Comparison of ENCODE assay signal across 14 cellular contexts in the genomic region with DNA sequence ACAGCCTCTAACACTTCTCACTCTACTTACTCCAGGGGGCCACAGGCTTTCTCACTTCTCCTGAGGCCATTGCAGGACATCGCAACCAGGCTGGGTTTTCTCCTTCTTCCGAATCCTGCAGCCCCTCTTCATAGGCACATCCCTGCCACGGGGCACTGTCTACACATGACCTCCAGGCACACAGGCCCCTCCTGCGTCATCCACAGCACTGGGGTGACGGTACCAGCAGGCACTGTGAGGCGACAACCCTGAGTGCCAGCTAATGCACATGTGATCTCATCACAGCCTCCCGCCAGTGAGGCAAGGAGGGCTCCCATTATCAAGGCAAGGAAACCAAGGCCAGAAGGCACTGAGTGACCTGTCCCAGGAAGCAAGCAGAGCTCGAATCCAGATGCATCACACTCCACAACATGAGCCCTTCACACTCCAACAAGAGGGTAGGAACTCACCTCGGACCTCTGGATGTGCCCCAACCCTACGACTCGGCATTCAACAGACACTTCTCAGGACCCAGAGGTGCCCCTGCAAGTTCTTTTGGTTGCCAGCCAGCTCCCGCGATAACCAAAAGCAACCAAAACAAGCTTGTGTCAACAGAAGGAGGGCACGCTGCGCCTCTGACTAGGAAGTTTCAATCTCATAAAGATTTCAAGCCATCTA. TPM values are rescaled to one million over a fixed set of nuclear protein-coding genes. Genes with fewer than 3 reads are reported as not detected.
A peak's percentile ranks its signal among the peaks of the same experiment; 100 is the strongest.
DNase-seq lines count a peak whose midpoint lies in the region; ATAC-seq and TF ChIP-seq lines count a peak whose summit lies in the region.
"Had no signal": no experiment of that assay in that cellular context is flagged by ENCODE, and none has a peak within 500 bp of the region (broad histone marks: within the 10 kb centered on the region; RNA-seq: fewer than 3 reads in every experiment).

No MANE protein-coding gene starts in this region.

- H3K27ac ChIP-seq in esophagus squamous epithelium (peak overlapping the region; percentile 21 to 77 (median 66)), psoas muscle (peak overlapping the region; percentile 65), GM23248 (no peak overlapping the region), brain microvascular endothelial cell (no peak overlapping the region)

- intact Hi-C loops in Calu3 (cut with micrococcal nuclease; ENCODE audit: unreplicated experiment) = no loop called here
- intact Hi-C loops in esophagus squamous epithelium (cut with DNase I) = no loop called here
- intact Hi-C loops in psoas muscle (cut with DNase I) = no loop called here

- ATAC-seq in psoas muscle (peak in 2 of 4 donors; percentile 12), HG03354 (IDR thresholded peaks at IDR 0.05; ENCODE audit: poor library complexity, severe bottlenecking, unreplicated experiment) (no peak)
- ATAC-seq: activated CD8-positive, alpha-beta T cell treated with anti-CD3 and anti-CD28 coated beads, Interleukin-2, amount 10 ng/mL, durations not matched to agents 7 days and 5 days; activated naive CD8-positive, alpha-beta T cell treated with anti-CD3 and anti-CD28 coated beads, Interleukin-2, amount 50 U/mL, for 24 hours; stimulated activated memory B cell treated with anti-CD40 and anti-IgM and Interleukin-4, amounts not matched to agents 10 μg/mL and 1 μg/mL and 100 μg/mL, for 72 hours; T-cell had no signal

- 73 to 80% methylated on average over 9 to 10 of the region's 15 CpGs for WGBS in esophagus squamous epithelium, 2 donors
- WGBS in psoas muscle, 3 donors = 85 to 95% (median 88%) methylated on average over 15 of the region's 15 CpGs
- 64 to 70% methylated on average over 15 of the region's 15 CpGs for WGBS in GM23248 (ENCODE audit: low coverage in 1 of 2, low lambda C conversion rate in 2 of 2, missing lambda C conversion rate in 2 of 2), 2 experiments

- no peak for TF ChIP-seq POLR2A in esophagus squamous epithelium (IDR thresholded peaks at IDR 0.05)

- in situ Hi-C loops in GM23248 (cut with MboI) = no loop called here
- in situ Hi-C loops in brain microvascular endothelial cell (cut with HindIII; ENCODE audit: low pct_ligation_motif_present, low sequenced_read_pairs) = no loop called here

- no peak for TF ChIP-seq CTCF in Calu3 (IDR thresholded peaks at IDR 0.05; ENCODE audit: unreplicated experiment)
- no peak for TF ChIP-seq CTCF in esophagus squamous epithelium (IDR thresholded peaks at IDR 0.05)
- TF ChIP-seq CTCF in psoas muscle (IDR thresholded peaks at IDR 0.05) = no peak
- no peak for TF ChIP-seq CTCF in brain microvascular endothelial cell (IDR thresholded peaks at IDR 0.05; ENCODE audit: low read depth, low read length, missing control alignments)

- CTCF ChIA-PET in Calu3 (lab: Charles Lee) = no interaction called here

- peaks cover 3% of the 10 kb centered on the region for H3K9me3 Mint-ChIP-seq in Calu3 (ENCODE audit: low read depth, unreplicated experiment)

- H4K20me1 ChIP-seq in GM23248 (ENCODE audit: insufficient read depth) = no peaks in the 10 kb centered on the region

- peak overlapping the region; percentile 20 for H3K27ac Mint-ChIP-seq in Calu3 (ENCODE audit: unreplicated experiment)
- H3K27ac Mint-ChIP-seq: activated CD8-positive, alpha-beta T cell treated with anti-CD3 and anti-CD28 coated beads, Interleukin-2, amount 10 ng/mL, durations not matched to agents 7 days and 5 days; activated naive CD8-positive, alpha-beta T cell treated with anti-CD3 and anti-CD28 coated beads, Interleukin-2, amount 50 U/mL, for 24 hours; IgD-negative memory B cell; stimulated activated memory B cell treated with anti-CD40 and anti-IgM and Interleukin-4, amounts not matched to agents 10 μg/mL and 1 μg/mL and 100 μg/mL, for 72 hours; T-cell had no signal

- no peak overlapping the region for H3K9ac ChIP-seq in GM23248

- H3K4me3 ChIP-seq in esophagus squamous epithelium (no peak overlapping the region), psoas muscle (no peak overlapping the region), GM23248 (no peak overlapping the region), brain microvascular endothelial cell (ENCODE audit: low read depth, low read length) (no peak overlapping the region)

- peak overlapping the region; percentile 47 for H3K4me3 Mint-ChIP-seq in Calu3 (ENCODE audit: low read depth, unreplicated experiment)
- H3K4me3 Mint-ChIP-seq: activated CD8-positive, alpha-beta T cell treated with anti-CD3 and anti-CD28 coated beads, Interleukin-2, amount 10 ng/mL, durations not matched to agents 7 days and 5 days; activated naive CD8-positive, alpha-beta T cell treated with anti-CD3 and anti-CD28 coated beads, Interleukin-2, amount 50 U/mL, for 24 hours; IgD-negative memory B cell; stimulated activated memory B cell treated with anti-CD40 and anti-IgM and Interleukin-4, amounts not matched to agents 10 μg/mL and 1 μg/mL and 100 μg/mL, for 72 hours; T-cell had no signal

- no peaks in the 10 kb centered on the region for H3K79me2 ChIP-seq in GM23248 (ENCODE audit: insufficient read depth)

- peaks cover 24% of the 10 kb centered on the region for H3K4me1 Mint-ChIP-seq in Calu3 (ENCODE audit: low read depth, unreplicated experiment)
- H3K4me1 Mint-ChIP-seq: IgD-negative memory B cell; stimulated activated memory B cell treated with anti-CD40 and anti-IgM and Interleukin-4, amounts not matched to agents 10 μg/mL and 1 μg/mL and 100 μg/mL, for 72 hours had no signal

- no peaks in the 10 kb centered on the region for H3K9me2 ChIP-seq in GM23248 (ENCODE audit: insufficient read depth)

- no peaks in the 10 kb centered on the region for H3F3A ChIP-seq in GM23248 (ENCODE audit: insufficient read depth)

- H3K9me3 ChIP-seq in esophagus squamous epithelium = no peaks in the 10 kb centered on the region
- H3K9me3 ChIP-seq in psoas muscle = peaks cover 4% of the 10 kb centered on the region
- H3K9me3 ChIP-seq in GM23248 (ENCODE audit: low read depth) = no peaks in the 10 kb centered on the region

- no peak overlapping the region for H2AFZ ChIP-seq in GM23248

- no peaks in the 10 kb centered on the region for H3K27me3 ChIP-seq in esophagus squamous epithelium
- H3K27me3 ChIP-seq in psoas muscle (ENCODE audit: insufficient read depth in 3 of 3, low read length in 2 of 3) = no peaks in the 10 kb centered on the region
- no peaks in the 10 kb centered on the region for H3K27me3 ChIP-seq in GM23248 (replicated peaks; ENCODE audit: insufficient read depth)
- no peaks in the 10 kb centered on the region for H3K27me3 ChIP-seq in brain microvascular endothelial cell (replicated peaks)

- H3K4me1 ChIP-seq in esophagus squamous epithelium = peaks cover 0 to 58% (median 7%) of the 10 kb centered on the region in 3 donors
- H3K4me1 ChIP-seq in psoas muscle = peaks cover 11% of the 10 kb centered on the region
- no peaks in the 10 kb centered on the region for H3K4me1 ChIP-seq in GM23248 (ENCODE audit: insufficient read depth)

- H3K27me3 Mint-ChIP-seq in Calu3 (ENCODE audit: unreplicated experiment) = no peaks in the 10 kb centered on the region
- H3K27me3 Mint-ChIP-seq: IgD-negative memory B cell had no signal

- BruUV-seq in Calu3 (replicated peaks; lab: Mats Ljungman, UMichigan) = no TSS peak

- H3K4me2 ChIP-seq in GM23248 (ENCODE audit: unreplicated experiment) = no peak overlapping the region

- DNase-seq in Calu3 = no peak
- DNase-seq in M059J (ENCODE audit: low read depth) = peak; percentile 40
- DNase-seq in esophagus squamous epithelium (lab: John Stamatoyannopoulos, UW) = no peak
- DNase-seq in psoas muscle = no peak
- no peak for DNase-seq in GM23248
- DNase-seq in brain microvascular endothelial cell = no peak
- no peak for DNase-seq in NCI-H2171 (lab: John Stamatoyannopoulos, UW)
- DNase-seq: activated CD8-positive, alpha-beta T cell treated with anti-CD3 and anti-CD28 coated beads, Interleukin-2, amount 10 ng/mL, durations not matched to agents 7 days and 5 days; activated naive CD8-positive, alpha-beta T cell treated with anti-CD3 and anti-CD28 coated beads, Interleukin-2, amount 50 U/mL, for 24 hours; DND-41; T-cell had no signal

- H3K36me3 ChIP-seq in esophagus squamous epithelium (no peaks in the 10 kb centered on the region), psoas muscle (ENCODE audit: insufficient read depth in 1 of 2, low read depth in 1 of 2) (no peaks in the 10 kb centered on the region), GM23248 (ENCODE audit: low read depth) (no peaks in the 10 kb centered on the region), brain microvascular endothelial cell (replicated peaks) (no peaks in the 10 kb centered on the region)

- no peaks in the 10 kb centered on the region for H3K36me3 Mint-ChIP-seq in Calu3 (ENCODE audit: insufficient read depth, unreplicated experiment)
- H3K36me3 Mint-ChIP-seq: stimulated activated memory B cell treated with anti-CD40 and anti-IgM and Interleukin-4, amounts not matched to agents 10 μg/mL and 1 μg/mL and 100 μg/mL, for 72 hours had no signal

RNA-seq across cellular contexts. Expression of gene FAM174B, which starts 16.7 kb away (rescaled TPM):
- 12.4 and 15.3 TPM in 2 replicates for total RNA-seq in Calu3 (2022)
- total RNA-seq in M059J (2014; rRNA removed; shearing (Covaris generic)) = 19.9 and 20.1 TPM in 2 replicates
- 10 to 100 TPM in 1 of 4 donors, 1 to 10 TPM in 3; 1.4 to 11.7 (median 4.2) TPM for total RNA-seq in esophagus squamous epithelium
- 10 to 100 TPM in 3 of 4 donors, 1 to 10 TPM in 1; 9.5 to 22.1 (median 12.2) TPM for total RNA-seq in psoas muscle
- polyA plus RNA-seq in psoas muscle = 10 to 100 TPM in 1 of 3 donors, 1 to 10 TPM in 2; 7.6 to 12.1 (median 7.8) TPM
- total RNA-seq in GM23248 (2014; rRNA removed; shearing (Covaris generic)) = 1.9 and 4.4 TPM in 2 replicates
- 1.8 and 3.1 TPM in 2 replicates for polyA plus RNA-seq in GM23248 (2016; fragmentation: Nextera tagmentation; extraction: Ambion mirVana)

Comparison
In these comparisons a context has a peak if more than half of its experiments do, and no peak if none do; other contexts are left out.
1. H3K27ac ChIP-seq: peak in esophagus squamous epithelium (4 of 4) and psoas muscle (single experiment); none in GM23248 (single experiment) and brain microvascular endothelial cell (single experiment).